ENCODE assay signal across 12 cellular contexts in genomic region chr1:93905734-93906133, GRCh38. TPM values are rescaled to one million over a fixed set of nuclear protein-coding genes. Genes with fewer than 3 reads are reported as not detected.
DNase-seq lines count a peak whose midpoint lies in the region; ATAC-seq, FAIRE-seq and TF ChIP-seq lines count a peak whose summit lies in the region.
"Had no signal": no experiment of that assay in that cellular context is flagged by ENCODE, and none has a peak within 500 bp of the region (broad histone marks: within the 10 kb centered on the region; RNA-seq: fewer than 3 reads in every experiment).

No MANE protein-coding gene starts in this region.

- no peak overlapping the region for H3K4me3 ChIP-seq in DND-41 (ENCODE audit: low read depth in 1 of 2, low read length in 2 of 2)
- peak overlapping the region; percentile 78 for H3K4me3 ChIP-seq in MG63
- no peak overlapping the region for H3K4me3 ChIP-seq in bronchial epithelial cell (ENCODE audit: low read depth, low read length)
- H3K4me3 ChIP-seq in liver (ENCODE audit: low read depth in 1 of 3, low read length in 3 of 3), result no peak overlapping the region
- no peak overlapping the region for H3K4me3 ChIP-seq in psoas muscle
- H3K4me3 ChIP-seq: coronary artery had no signal

- FAIRE-seq in bronchial epithelial cell (lab: Jason Lieb, UNC), result no peak

- no peak for DNase-seq in DND-41
- no peak for DNase-seq in MG63
- peak; percentile 43 for DNase-seq in bronchial epithelial cell (ENCODE audit: low read depth)
- DNase-seq in UCSD-AML1 (lab: John Stamatoyannopoulos, UW; ENCODE audit: unreplicated experiment), result no peak
- no peak for DNase-seq in stimulated activated CD4-positive, alpha-beta T cell treated with anti-CD3 and anti-CD28 coated beads, Interleukin-2, amount 100 ng/mL, for 24 hours
- no peak for DNase-seq in psoas muscle
- no peak for DNase-seq in NCI-H345 treated with DMSO at 0.1 percent for 48 hours (lab: John Stamatoyannopoulos, UW; ENCODE audit: unreplicated experiment)
- DNase-seq: activated naive CD4-positive, alpha-beta T cell treated with anti-CD3 and anti-CD28 coated beads for 36 hours; stimulated activated CD4-positive, alpha-beta T cell treated with anti-CD3 and anti-CD28 coated beads, Interleukin-4, amount 100 ng/mL, for 1 hour had no signal

- H3K4me2 ChIP-seq in DND-41 (ENCODE audit: insufficient read depth, low read length), result peak overlapping the region; percentile 78; the same call in 1 of the 2 replicates

- no peak overlapping the region for H3K27ac ChIP-seq in DND-41 (ENCODE audit: low read length)
- H3K27ac ChIP-seq in liver (ENCODE audit: low read depth in 1 of 2, low read length in 2 of 2), result peak overlapping the region; percentile 83 to 98
- H3K27ac ChIP-seq in psoas muscle, result no peak overlapping the region
- H3K27ac ChIP-seq: coronary artery, parathyroid adenoma had no signal

- no peaks in the 10 kb centered on the region for H3K27me3 ChIP-seq in DND-41 (ENCODE audit: insufficient read depth, low read length, poor library complexity)
- no peaks in the 10 kb centered on the region for H3K27me3 ChIP-seq in MG63
- H3K27me3 ChIP-seq in bronchial epithelial cell (ENCODE audit: control insufficient read depth, insufficient read depth, low read length), result no peaks in the 10 kb centered on the region
- H3K27me3 ChIP-seq in liver (ENCODE audit: control insufficient read depth in 4 of 4, insufficient read depth in 4 of 4, low read length in 3 of 4), result no peaks in the 10 kb centered on the region
- no peaks in the 10 kb centered on the region for H3K27me3 ChIP-seq in psoas muscle (ENCODE audit: insufficient read depth in 3 of 3, low read length in 2 of 3)

- intact Hi-C loops in psoas muscle (cut with DNase I), result loop anchor here in 1 of 2 donors (5.0 kb wide), 1 partner anchor 62 kb away; no protein-coding TSS in a partner anchor

- peaks cover 60% of the 10 kb centered on the region for H3K79me2 ChIP-seq in DND-41 (ENCODE audit: insufficient read depth, low read length)
- H3K79me2 ChIP-seq: parathyroid adenoma had no signal

- H3K9ac ChIP-seq in DND-41 (ENCODE audit: low read depth, low read length) (no peak overlapping the region), liver (ENCODE audit: low read depth in 1 of 2, low read length in 2 of 2) (peak overlapping the region; percentile 47 to 74)
- H3K9ac ChIP-seq: parathyroid adenoma had no signal

- H2AFZ ChIP-seq in DND-41 (ENCODE audit: low read depth, low read length), result no peak overlapping the region
- H2AFZ ChIP-seq: parathyroid adenoma had no signal

- peaks cover 5% of the 10 kb centered on the region; the same call in 1 of the 2 replicates for H4K20me1 ChIP-seq in DND-41 (ENCODE audit: insufficient read depth, low read length)

- H3K36me3 ChIP-seq in DND-41 (ENCODE audit: insufficient read depth, low read length) (peaks cover 14% of the 10 kb centered on the region), MG63 (peaks cover 62% of the 10 kb centered on the region), bronchial epithelial cell (ENCODE audit: control insufficient read depth, insufficient read depth, low read length) (no peaks in the 10 kb centered on the region), liver (ENCODE audit: control insufficient read depth in 4 of 4, insufficient read depth in 3 of 4, low read depth in 1 of 4, low read length in 3 of 4) (peaks cover 0 to 7% (median 3%) of the 10 kb centered on the region in 4 donors), psoas muscle (ENCODE audit: insufficient read depth in 1 of 2, low read depth in 1 of 2) (peaks cover 0 to 17% of the 10 kb centered on the region in 2 donors)

- H3K4me1 ChIP-seq in DND-41 (ENCODE audit: insufficient read depth, low read length) (peaks cover 61% of the 10 kb centered on the region), liver (ENCODE audit: control insufficient read depth in 4 of 4, insufficient read depth in 4 of 4, low read length in 3 of 4) (peaks cover 1 to 42% (median 32%) of the 10 kb centered on the region in 4 donors), psoas muscle (peaks cover 39% of the 10 kb centered on the region)

- 60% methylated on average over 2 of the region's 2 CpGs for whole genome bisulfite sequencing in liver
- 95 to 97% (median 96%) methylated on average over 2 of the region's 2 CpGs for WGBS in psoas muscle, 3 donors

- TF ChIP-seq RAD21 in liver (IDR thresholded peaks at IDR 0.05), result peak; percentile 35 to 55

- TF ChIP-seq CTCF in DND-41 (IDR thresholded peaks at IDR 0.05; ENCODE audit: borderline replicate concordance, extremely low read depth, low read length, poor library complexity, severe bottlenecking) (no peak), bronchial epithelial cell (IDR thresholded peaks at IDR 0.05; ENCODE audit: insufficient read depth, low read length, severe bottlenecking) (no peak), liver (IDR thresholded peaks at IDR 0.05; ENCODE audit: low read depth, low read length, missing input control) (no peak), psoas muscle (IDR thresholded peaks at IDR 0.05) (no peak)

- no peak for ATAC-seq in DND-41 (ENCODE audit: insufficient read depth, low read depth)
- ATAC-seq in psoas muscle, result no peak

- no peaks in the 10 kb centered on the region for H3K9me3 ChIP-seq in DND-41 (ENCODE audit: insufficient read depth, low read length, severe bottlenecking)
- H3K9me3 ChIP-seq in MG63, result peaks cover under 1% of the 10 kb centered on the region; the same call in 1 of the 2 replicates
- H3K9me3 ChIP-seq in liver (ENCODE audit: control insufficient read depth in 4 of 4, low read length in 3 of 4), result no peaks in the 10 kb centered on the region
- peaks cover 1% of the 10 kb centered on the region for H3K9me3 ChIP-seq in psoas muscle

TF ChIP-seq in liver, 16 proteins besides CTCF, POLR2A, EP300 and RAD21 (continues in another document):
- no peak for TF ChIP-seq FOXA1 (IDR thresholded peaks at IDR 0.05)
- peak; percentile 40 for TF ChIP-seq ZBTB33 (IDR thresholded peaks at IDR 0.05)
- peak; percentile 70 to 79 for TF ChIP-seq RXRA (IDR thresholded peaks at IDR 0.05)
- TF ChIP-seq SP1 (IDR thresholded peaks at IDR 0.05), result peak; percentile 84
- peak; percentile 65 to 70 for TF ChIP-seq HNF4A (conservative IDR thresholded peaks at IDR 0.05)
- peak; percentile 61 for TF ChIP-seq REST (IDR thresholded peaks at IDR 0.05)
- TF ChIP-seq YY1 (IDR thresholded peaks at IDR 0.05), result peak; percentile 72
- TF ChIP-seq JUND (IDR thresholded peaks at IDR 0.05), result peak; percentile 71 to 75
- no peak for TF ChIP-seq GABPA (IDR thresholded peaks at IDR 0.05 in 1 of 2, conservative IDR thresholded peaks at IDR 0.05 in 1 of 2)
- TF ChIP-seq MAX (IDR thresholded peaks at IDR 0.05), result peak; percentile 54
- no peak for TF ChIP-seq FOXA2 (IDR thresholded peaks at IDR 0.05)

RNA-seq across cellular contexts. Expression of gene GCLM, which starts 3.5 kb away (rescaled TPM):
- total RNA-seq in MG63 (2014; rRNA removed; shearing (Covaris generic); ENCODE audit: low replicate concordance), result 115 and 160 TPM in 2 replicates
- total RNA-seq in bronchial epithelial cell (7.4 and 9.7 TPM in 2 replicates), liver (10 to 100 TPM in 1 of 2 donors, 1 to 10 TPM in 1; 8.9 to 49.1 TPM), psoas muscle (10 to 100 TPM; 38.9 to 54.7 (median 42.4) TPM)
- polyA plus RNA-seq in liver (10 to 100 TPM; 14.2 to 19.1 TPM), psoas muscle (10 to 100 TPM; 22.8 to 63.9 (median 37.7) TPM)

RNA-seq across cellular contexts. Expression of gene DNTTIP2, which starts 26.7 kb away (rescaled TPM):
- total RNA-seq in MG63 (2014; rRNA removed; shearing (Covaris generic); ENCODE audit: low replicate concordance), result 13.1 and 13.9 TPM in 2 replicates
- total RNA-seq in bronchial epithelial cell (24.5 and 28.4 TPM in 2 replicates), liver (10 to 100 TPM; 12.8 to 14.0 TPM), psoas muscle (100 to 1,000 TPM in 1 of 4 donors, 10 to 100 TPM in 3; 41.9 to 107 (median 83.3) TPM)
- polyA plus RNA-seq in liver (10 to 100 TPM; 10.9 to 19.7 TPM), psoas muscle (100 to 1,000 TPM in 2 of 3 donors, 10 to 100 TPM in 1; 47.8 to 145 (median 115) TPM)

Comparison
In these comparisons a context has a peak if more than half of its experiments do, and no peak if none do; other contexts are left out.
1. H3K27ac ChIP-seq: peak in liver (2 of 2); none in DND-41 (single experiment) and psoas muscle (single experiment).